In genomic region chr13:50125556-50126377, GRCh38 we compare ENCODE assay signal across 8 cellular contexts.
A peak's percentile ranks its signal among the peaks of the same experiment; 100 is the strongest.
DNase-seq lines count a peak whose midpoint lies in the region; ATAC-seq, FAIRE-seq and TF ChIP-seq lines count a peak whose summit lies in the region.

No MANE protein-coding gene starts in this region.

- H3K27me3 ChIP-seq in keratinocyte (ENCODE audit: control insufficient read depth, extremely low read depth, insufficient read depth, low read length) (peaks cover 45% of the 10 kb centered on the region), spleen (replicated peaks in 1 of 7) (peaks cover 0 to 39% (median 29%) of the 10 kb centered on the region in 7 donors)

- H3K9me3 ChIP-seq in keratinocyte (ENCODE audit: control insufficient read depth, low read depth, low read length), result no peaks in the 10 kb centered on the region
- no peaks in the 10 kb centered on the region for H3K9me3 ChIP-seq in spleen

- dilution Hi-C loops in keratinocyte (cut with MboI; ENCODE audit: extremely low pct_ligation_motif_present, low sequenced_read_pairs), result no loop called here

- peak overlapping the region; percentile 85 for H3K9ac ChIP-seq in keratinocyte (ENCODE audit: control insufficient read depth, extremely low read depth, insufficient read depth, low read length)

- H3K9me1 ChIP-seq in keratinocyte (ENCODE audit: control insufficient read depth, extremely low read depth, insufficient read depth, low read length), result no peaks in the 10 kb centered on the region

- H3K4me1 ChIP-seq in keratinocyte (ENCODE audit: control insufficient read depth, extremely low read depth, insufficient read depth, low read length) (peaks cover 23% of the 10 kb centered on the region), spleen (peaks cover 37 to 79% (median 76%) of the 10 kb centered on the region in 6 donors)

- peak overlapping the region; percentile 70 to 86 (median 83) for H3K4me3 ChIP-seq in keratinocyte (ENCODE audit: control insufficient read depth in 2 of 3, extremely low read depth in 1 of 3, insufficient read depth in 2 of 3, low read depth in 1 of 3, low read length in 3 of 3)
- H3K4me3 ChIP-seq in spleen, result peak overlapping the region; percentile 74 to 92 (median 87)

- intact Hi-C loops in spleen (cut with DNase I; ENCODE audit: low total_unique reads), result loop anchor here (5.0 kb wide), 1 partner anchor 43 kb away; no protein-coding TSS in a partner anchor

- 0 to 2% (median 2%) methylated on average over 56 to 94 of the region's 94 CpGs for WGBS in spleen, 5 donors

- H3K36me3 ChIP-seq in keratinocyte (ENCODE audit: control insufficient read depth in 2 of 2, extremely low read depth in 1 of 2, insufficient read depth in 2 of 2, low read length in 2 of 2) (no peaks in the 10 kb centered on the region), spleen (peaks cover 0 to 9% (median 0%) of the 10 kb centered on the region in 6 donors)

- peak overlapping the region; percentile 93 for H2AFZ ChIP-seq in keratinocyte (ENCODE audit: control insufficient read depth, low read length)

- TF ChIP-seq POLR2A in spleen (IDR thresholded peaks at IDR 0.05), result peak in 1 of 3 donors; percentile 78

- H3K27ac ChIP-seq in keratinocyte (ENCODE audit: control insufficient read depth, insufficient read depth, low read length), result peak overlapping the region; percentile 40
- peak overlapping the region; percentile 99 to 100 (median 100) for H3K27ac ChIP-seq in spleen

- no peaks in the 10 kb centered on the region for H3K79me2 ChIP-seq in keratinocyte (ENCODE audit: control insufficient read depth, insufficient read depth, low read length)

- DNase-seq in ELF-1 (ENCODE audit: low read depth, low spot score), result peak; percentile 56
- DNase-seq in NCI-H510A treated with DMSO at 0.1 percent for 48 hours (lab: John Stamatoyannopoulos, UW), result peak; percentile 71
- DNase-seq in activated CD4-positive, alpha-beta T cell treated with anti-CD3 and anti-CD28 coated beads for 1 hour, result peak; percentile 81
- peak; percentile 85 for DNase-seq in cerebellar cortex (ENCODE audit: low spot score)
- no peak for DNase-seq in keratinocyte (ENCODE audit: low read depth, low spot score)
- DNase-seq in spleen, result peak; percentile 98

- no peak for FAIRE-seq in keratinocyte (lab: Jason Lieb, UNC)

- TF ChIP-seq CTCF in keratinocyte (optimal IDR thresholded peaks at IDR 0.05 in 1 of 3, IDR thresholded peaks at IDR 0.05 in 1 of 3, conservative IDR thresholded peaks at IDR 0.05 in 1 of 3; ENCODE audit: extremely low read depth in 1 of 3, insufficient read depth in 2 of 3, low read length in 3 of 3), result no peak
- peak in 1 of 11 experiments; percentile 9 for TF ChIP-seq CTCF in spleen (IDR thresholded peaks at IDR 0.05 in 8 of 11, conservative IDR thresholded peaks at IDR 0.05 in 3 of 11)

- H3K4me2 ChIP-seq in keratinocyte (ENCODE audit: control insufficient read depth, extremely low read depth, insufficient read depth, low read depth, low read length), result peak overlapping the region; percentile 88

- no peaks in the 10 kb centered on the region for H4K20me1 ChIP-seq in keratinocyte (ENCODE audit: control insufficient read depth, extremely low read depth, insufficient read depth, low read length)

- peak; percentile 17 for ATAC-seq in HG03196 (IDR thresholded peaks at IDR 0.05; ENCODE audit: unreplicated experiment)
- no peak for ATAC-seq in HG02973 (IDR thresholded peaks at IDR 0.05; ENCODE audit: unreplicated experiment)
